Comparison of ENCODE assay signal across 13 cellular contexts in genomic region chr2:207112397-207112796, GRCh38.
"Had no signal": no experiment of that assay in that cellular context is flagged by ENCODE, and none has a peak within 500 bp of the region (broad histone marks: within the 10 kb centered on the region; RNA-seq: fewer than 3 reads in every experiment).

No MANE protein-coding gene starts in this region.

- H3K9me3 ChIP-seq: body of pancreas, ovary, sigmoid colon, spleen, stomach had no signal

- H3K27me3 ChIP-seq: body of pancreas, neural progenitor cell, ovary, sigmoid colon, spleen, stomach had no signal

- H2AFZ ChIP-seq: neural progenitor cell had no signal

- ATAC-seq: body of pancreas; effector memory CD8-positive, alpha-beta T cell had no signal

- H3K27ac ChIP-seq: body of pancreas, neural progenitor cell, ovary, sigmoid colon, spleen, stomach had no signal

- DNase-seq: activated CD4-positive, alpha-beta memory T cell treated with anti-CD3 and anti-CD28 coated beads, Interleukin-2, amount 10 ng/mL, durations not matched to agents 7 days and 5 days; activated CD4-positive, alpha-beta T cell treated with anti-CD3 and anti-CD28 coated beads for 4 hours; activated T-cell treated with anti-CD3 and anti-CD28 coated beads, Interleukin-2, amount 50 U/mL, for 24 hours; amniotic stem cell; body of pancreas; effector memory CD8-positive, alpha-beta T cell; foreskin melanocyte; head of caudate nucleus; ovary; sigmoid colon; spleen; stomach had no signal

- H3K4me1 ChIP-seq: body of pancreas had no signal

- H3K4me2 ChIP-seq: neural progenitor cell had no signal

- H3K4me3 ChIP-seq: body of pancreas, neural progenitor cell, ovary, sigmoid colon, spleen, stomach had no signal

- H3K9ac ChIP-seq: neural progenitor cell had no signal

- H3K36me3 ChIP-seq: neural progenitor cell, ovary had no signal
